ENCODE assay signal across 8 cellular contexts in the genomic region with DNA sequence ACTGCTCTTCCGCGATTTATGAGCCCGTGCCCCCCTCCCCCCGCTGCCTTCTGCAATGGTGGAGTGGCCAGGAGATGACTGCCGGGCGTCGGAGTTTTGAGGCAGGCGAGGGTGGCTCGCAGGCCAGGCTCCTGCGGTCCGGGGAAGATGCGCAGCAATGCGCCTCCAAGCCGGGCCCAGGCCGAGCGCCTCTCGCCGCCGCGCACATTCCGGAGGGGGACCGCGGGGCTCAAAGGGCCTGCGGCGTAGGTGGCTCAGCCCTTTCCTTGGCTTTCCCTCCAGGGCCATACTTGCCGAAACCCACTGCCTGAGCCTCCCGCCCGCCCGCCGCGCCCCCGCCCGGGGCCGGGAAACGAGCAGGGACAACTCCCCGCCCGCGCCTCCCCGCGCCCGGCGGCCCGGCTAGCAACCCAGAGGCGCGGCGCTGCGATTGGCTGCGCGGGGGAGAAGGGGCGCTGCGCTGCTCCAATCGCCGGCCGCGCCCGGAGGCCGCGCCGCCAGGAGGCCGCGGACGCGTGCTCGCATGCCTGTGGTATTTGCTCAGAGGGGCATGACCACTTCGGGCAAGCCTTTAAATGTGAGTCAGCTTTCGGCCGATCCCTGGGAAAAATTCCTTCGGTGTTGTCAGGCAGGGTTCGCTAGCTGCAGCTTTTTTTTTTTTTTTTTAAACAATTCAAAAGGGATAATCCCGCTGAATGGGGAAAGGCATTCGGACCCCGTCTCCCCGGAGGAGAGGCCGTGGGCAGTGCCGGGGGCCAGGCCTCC.
A peak's percentile ranks its signal among the peaks of the same experiment; 100 is the strongest.
DNase-seq lines count a peak whose midpoint lies in the region; ATAC-seq, FAIRE-seq and TF ChIP-seq lines count a peak whose summit lies in the region.

No MANE protein-coding gene starts in this region.

- ATAC-seq in GM19351 (IDR thresholded peaks at IDR 0.05; ENCODE audit: unreplicated experiment) (peak; percentile 93), IMR-90 (ENCODE audit: low read depth) (peak; percentile 95)
- ATAC-seq in activated CD4-positive, alpha-beta T cell treated with anti-CD3 and anti-CD28 coated beads for 36 hours: peak; percentile 94

- peak overlapping the region; percentile 57 for H2BK20ac ChIP-seq in IMR-90 (ENCODE audit: low read depth, low read length)

- POLR2A ChIA-PET in IMR-90 (lab: Charles Lee; ENCODE audit: unreplicated experiment): interaction anchor here (0.6 to 0.8 kb wide), 6 partner anchors 37 to 581 kb away, joined by 3 to 5 read pairs (median 4); no protein-coding TSS in a partner anchor
- POLR2A ChIA-PET in activated CD4-positive, alpha-beta T cell treated with anti-CD3 and anti-CD28 coated beads for 36 hours (lab: Charles Lee): no interaction called here

- in situ Hi-C loops in IMR-90 (cut with MboI; ENCODE audit: low sequenced_read_pairs): no loop called here

- WGBS in IMR-90 (ENCODE audit: extremely low coverage in 2 of 2, insufficient read length in 1 of 2), 2 experiments: 0% methylated on average over 12 of the region's 75 CpGs; no CpG with 5 or more reads in 1 of the 2 experiments

- H3K4me2 ChIP-seq in IMR-90 (ENCODE audit: low read depth, low read length): peak overlapping the region; percentile 44

- no TSS peak for BruUV-seq in IMR-90 (replicated peaks; lab: Mats Ljungman, UMichigan)

- H3K79me1 ChIP-seq in IMR-90 (ENCODE audit: low read depth in 1 of 2, low read length in 2 of 2): no peaks in the 10 kb centered on the region

- H3K9me3 Mint-ChIP-seq in activated CD4-positive, alpha-beta T cell treated with anti-CD3 and anti-CD28 coated beads for 36 hours (ENCODE audit: low read depth): no peaks in the 10 kb centered on the region

- intact Hi-C loops in IMR-90 (cut with micrococcal nuclease): no loop called here
- intact Hi-C loops in activated CD4-positive, alpha-beta T cell treated with anti-CD3 and anti-CD28 coated beads for 36 hours (cut with DNase I, micrococcal nuclease): loop anchor here in 1 of 2 experiments (1.0 to 2.0 kb wide), 2 partner anchors 158 to 242 kb away; partner anchors contain the start of genes CCND2 and PARP11
- intact Hi-C loops in kidney (cut with DNase I): loop anchor here (10.0 kb wide), 1 partner anchor 146 kb away; no protein-coding TSS in a partner anchor

- H2BK15ac ChIP-seq in IMR-90 (ENCODE audit: low read depth, low read length): peak overlapping the region; percentile 44; the same call in 1 of the 3 replicates

- peak overlapping the region; percentile 88 for H3K27ac ChIP-seq in IMR-90 (ENCODE audit: insufficient read depth, low read length)
- peak overlapping the region; percentile 73 to 76 for H3K27ac ChIP-seq in kidney (ENCODE audit: low read depth in 2 of 2, low read length in 2 of 2)

- H3K36me3 ChIP-seq in IMR-90 (ENCODE audit: control insufficient read depth, insufficient read depth, low read length) (no peaks in the 10 kb centered on the region), kidney (ENCODE audit: control insufficient read depth in 1 of 2, insufficient read depth in 2 of 2, low read length in 2 of 2) (no peaks in the 10 kb centered on the region)

- no peaks in the 10 kb centered on the region for H4K20me1 ChIP-seq in IMR-90 (ENCODE audit: insufficient read depth, low read length)

- H3K56ac ChIP-seq in IMR-90 (ENCODE audit: extremely low read depth, insufficient read depth, low read length): no peak overlapping the region

- H4K8ac ChIP-seq in IMR-90 (ENCODE audit: low read depth in 2 of 2, low read length in 2 of 2): peak overlapping the region; percentile 34 to 88; a peak in 2 of 4 replicates

- H3K4me1 ChIP-seq in IMR-90 (ENCODE audit: control insufficient read depth, insufficient read depth, low read length) (peaks cover 15% of the 10 kb centered on the region), kidney (ENCODE audit: control insufficient read depth in 1 of 2, insufficient read depth in 1 of 2, low read depth in 1 of 2, low read length in 2 of 2) (peaks cover 13 to 25% of the 10 kb centered on the region in 2 donors)

- TF ChIP-seq CTCF in IMR-90 (conservative IDR thresholded peaks at IDR 0.05; ENCODE audit: low read depth, low read length) (no peak), kidney (IDR thresholded peaks at IDR 0.05; ENCODE audit: borderline replicate concordance, extremely low read depth, insufficient read depth) (no peak)

- H3K4ac ChIP-seq in IMR-90 (ENCODE audit: low read depth, low read length): peak overlapping the region; percentile 90

- H3K18ac ChIP-seq in IMR-90 (ENCODE audit: low read depth, low read length): peak overlapping the region; percentile 72

- H3K9me3 ChIP-seq in IMR-90 (ENCODE audit: control insufficient read depth, insufficient read depth, low read length) (no peaks in the 10 kb centered on the region), kidney (ENCODE audit: control insufficient read depth in 1 of 2, low read length in 2 of 2) (no peaks in the 10 kb centered on the region)

- H2AK9ac ChIP-seq in IMR-90 (replicated peaks; ENCODE audit: low read depth, low read length, poor library complexity): peak overlapping the region; percentile 58

- H3K36me3 Mint-ChIP-seq in activated CD4-positive, alpha-beta T cell treated with anti-CD3 and anti-CD28 coated beads for 36 hours (ENCODE audit: low read depth): no peaks in the 10 kb centered on the region

- peak overlapping the region; percentile 95 for H4K5ac ChIP-seq in IMR-90 (ENCODE audit: low read depth, low read length)

- H4K91ac ChIP-seq in IMR-90 (ENCODE audit: insufficient read depth, low read depth, low read length): peak overlapping the region; percentile 26

- H3K9ac ChIP-seq in IMR-90 (ENCODE audit: low read depth, low read length) (peak overlapping the region; percentile 47; the same call in 1 of the 2 replicates), kidney (ENCODE audit: low read length in 2 of 2) (peak overlapping the region in 1 of 2 donors; percentile 13)

- 0 out of 2 replicates have a peak overlapping the region, but pooled peaks have one; percentile 46 for H3K14ac ChIP-seq in IMR-90 (replicated peaks; ENCODE audit: low read depth, low read length)

- H2BK5ac ChIP-seq in IMR-90 (ENCODE audit: low read depth, low read length, poor library complexity, severe bottlenecking): peak overlapping the region; percentile 71

- CTCF ChIA-PET in IMR-90 (lab: Yijun Ruan, JAX): interaction anchor here (0.6 to 1.8 kb wide), 3 partner anchors 38 to 731 kb away, joined by 5 to 6 read pairs (median 5); no protein-coding TSS in a partner anchor
- CTCF ChIA-PET in activated CD4-positive, alpha-beta T cell treated with anti-CD3 and anti-CD28 coated beads for 36 hours (lab: Charles Lee): interaction anchor here (0.6 to 1.5 kb wide), 7 partner anchors 8 to 247 kb away, joined by 3 to 5 read pairs (median 3); no protein-coding TSS in a partner anchor

- H2BK120ac ChIP-seq in IMR-90 (ENCODE audit: low read depth, low read length): peak overlapping the region; percentile 82

- no peak for FAIRE-seq in kidney (lab: Jason Lieb, UNC)

- H3K23ac ChIP-seq in IMR-90 (ENCODE audit: low read depth, low read length): no peak overlapping the region

- peak overlapping the region; percentile 29 for H3K4me3 ChIP-seq in IMR-90 (ENCODE audit: insufficient read depth, low read depth, low read length)
- H3K4me3 ChIP-seq in kidney (ENCODE audit: low read length in 2 of 2): peak overlapping the region; percentile 23 to 28

- H2AK5ac ChIP-seq in IMR-90 (ENCODE audit: low read depth, low read length): no peak overlapping the region

- H3K9me1 ChIP-seq in IMR-90 (ENCODE audit: insufficient read depth, low read length): no peaks in the 10 kb centered on the region

- peak; percentile 47; the same call in 1 of the 2 replicates for TF ChIP-seq POLR2A in IMR-90 (IDR thresholded peaks at IDR 0.05; ENCODE audit: low read depth, low read length)

- peaks cover 18% of the 10 kb centered on the region for H3K27me3 ChIP-seq in IMR-90 (ENCODE audit: control insufficient read depth, insufficient read depth, low read length)

- no peaks in the 10 kb centered on the region for H3K27me3 Mint-ChIP-seq in activated CD4-positive, alpha-beta T cell treated with anti-CD3 and anti-CD28 coated beads for 36 hours

- H3K27ac Mint-ChIP-seq in activated CD4-positive, alpha-beta T cell treated with anti-CD3 and anti-CD28 coated beads for 36 hours: peak overlapping the region; percentile 77

- no peak for TF ChIP-seq RAD21 in IMR-90 (IDR thresholded peaks at IDR 0.05; ENCODE audit: low read length)

- peaks cover 33% of the 10 kb centered on the region for H3K4me1 Mint-ChIP-seq in activated CD4-positive, alpha-beta T cell treated with anti-CD3 and anti-CD28 coated beads for 36 hours

- peak overlapping the region; percentile 89 for H2AFZ ChIP-seq in IMR-90 (replicated peaks; ENCODE audit: low read length, poor library complexity)

- dilution Hi-C loops in IMR-90 (cut with HindIII; ENCODE audit: low sequenced_read_pairs, unreplicated experiment): no loop called here

- DNase-seq in AG08395 (ENCODE audit: low spot score): peak; percentile 99
- DNase-seq in IMR-90: peak; percentile 98
- peak; percentile 84 for DNase-seq in activated CD4-positive, alpha-beta T cell treated with anti-CD3 and anti-CD28 coated beads for 36 hours
- DNase-seq in cerebellum (ENCODE audit: low spot score): peak; percentile 85
- DNase-seq in kidney: peak; percentile 97
- peak; percentile 48 to 65 for DNase-seq in stimulated activated CD4-positive, alpha-beta T cell treated with anti-CD3 and anti-CD28 coated beads, Interleukin-12 subunit alpha, Interleukin-12 subunit beta, amount 100 ng/mL, for 24 hours (ENCODE audit: low read depth in 2 of 2)
- no peak for DNase-seq in SK-N-DZ (ENCODE audit: low spot score)

- H3K4me3 Mint-ChIP-seq in activated CD4-positive, alpha-beta T cell treated with anti-CD3 and anti-CD28 coated beads for 36 hours: peak overlapping the region; percentile 55

TF ChIP-seq in IMR-90, 13 proteins besides CTCF, POLR2A, EP300 and RAD21 (continues in another document):
- TF ChIP-seq BHLHE40 (IDR thresholded peaks at IDR 0.05; ENCODE audit: low read depth, low read length) (peak; percentile 96), NFE2L2 (IDR thresholded peaks at IDR 0.05; ENCODE audit: low read depth, low read length) (no peak), USF2 (IDR thresholded peaks at IDR 0.05; ENCODE audit: low read depth, low read length) (peak; percentile 46; the same call in 1 of the 2 replicates), FOS (IDR thresholded peaks at IDR 0.05; ENCODE audit: low read depth, low read length) (peak; percentile 81), RCOR1 (IDR thresholded peaks at IDR 0.05; ENCODE audit: insufficient replicate concordance, low read length) (no peak), MAFK (IDR thresholded peaks at IDR 0.05; ENCODE audit: low read depth, low read length) (no peak), MXI1 (IDR thresholded peaks at IDR 0.05; ENCODE audit: borderline replicate concordance, low read depth, low read length) (0 out of 2 replicates have a peak, but pooled peaks have one; percentile 24)
